ENCODE assay signal across 8 cellular contexts in the genomic region with DNA sequence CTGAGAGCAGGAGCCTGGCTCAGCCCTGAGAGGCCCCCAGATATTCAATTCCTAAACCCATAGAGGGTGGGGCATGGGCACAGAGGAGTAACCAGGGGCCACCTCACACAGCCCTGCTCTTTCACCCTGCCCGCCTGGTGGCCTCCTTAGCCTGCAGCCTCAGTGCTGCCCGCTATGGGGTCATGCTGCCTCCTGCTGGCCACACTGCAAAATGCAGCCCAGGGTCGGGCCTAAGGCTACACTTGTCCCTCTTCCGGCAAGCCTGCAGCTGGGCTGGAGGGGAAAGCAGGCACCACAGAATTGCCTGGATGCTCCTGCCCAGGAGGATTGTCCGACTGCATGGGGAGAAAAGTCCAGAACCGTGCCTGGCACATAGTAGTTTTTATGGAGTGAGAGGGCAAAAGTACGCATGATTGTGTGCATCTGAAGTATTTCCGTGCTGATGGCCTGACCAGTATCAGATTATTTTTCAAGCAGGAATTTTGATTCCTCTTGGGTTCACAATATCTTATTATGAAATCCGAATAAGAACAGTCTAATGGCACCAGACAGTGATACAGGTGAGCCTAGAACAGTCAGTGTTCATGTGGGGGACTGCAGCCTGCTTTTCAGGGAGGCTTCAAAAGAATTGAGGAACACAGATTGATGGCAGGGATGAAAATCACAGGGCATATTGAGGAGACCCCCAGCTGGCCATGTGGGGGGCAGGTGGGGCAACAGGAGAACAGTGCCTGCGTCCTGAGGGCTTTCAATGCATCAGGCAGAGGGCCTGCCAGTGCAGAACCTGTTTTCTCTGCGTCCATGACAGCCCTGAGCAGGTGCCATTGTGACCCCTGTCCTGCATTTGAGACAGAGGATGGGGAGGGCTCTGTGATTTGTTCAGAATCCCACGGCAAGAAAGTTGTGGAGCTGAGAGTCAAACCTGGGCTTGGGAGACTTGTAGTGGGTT. TPM values are rescaled to one million over a fixed set of nuclear protein-coding genes. Genes with fewer than 3 reads are reported as not detected.
DNase-seq lines count a peak whose midpoint lies in the region; ATAC-seq and TF ChIP-seq lines count a peak whose summit lies in the region.

No MANE protein-coding gene starts in this region.

- H3K36me3 ChIP-seq in MG63: no peaks in the 10 kb centered on the region

- no peaks in the 10 kb centered on the region for H3K27me3 ChIP-seq in MG63
- H3K27me3 ChIP-seq in dorsolateral prefrontal cortex: no peaks in the 10 kb centered on the region

- peak; percentile 48 for DNase-seq in MG63
- peak; percentile 84 for DNase-seq in activated CD4-positive, alpha-beta T cell treated with anti-CD3 and anti-CD28 coated beads, Interleukin-2, amount 50 U/mL, for 1 hour
- DNase-seq in dorsolateral prefrontal cortex: peak; percentile 30 to 86 (median 78)
- peak; percentile 65 for DNase-seq in medulla oblongata (ENCODE audit: extremely low spot score)
- DNase-seq in stimulated activated CD8-positive, alpha-beta memory T cell treated with anti-CD3 and anti-CD28 coated beads, Interleukin-15, amount 100 ng/mL, for 24 hours (ENCODE audit: low read depth): peak; percentile 78

- H3K9me3 ChIP-seq in MG63: no peaks in the 10 kb centered on the region

- ATAC-seq in GM19351 (IDR thresholded peaks at IDR 0.05; ENCODE audit: unreplicated experiment) (peak; percentile 73), GM18517 (IDR thresholded peaks at IDR 0.05; ENCODE audit: unreplicated experiment) (no peak)

- H3K4me3 ChIP-seq in MG63 (no peak overlapping the region), dorsolateral prefrontal cortex (no peak overlapping the region)

- intact Hi-C loops in dorsolateral prefrontal cortex (cut with DNase I): loop anchor here (2.0 to 10.0 kb wide), 7 partner anchors 183 to 420 kb away; partner anchors contain the start of genes PRSS56 (in 2 of the 2), CHRND (in 1 of the 2) and NPPC (in 1 of the 2)

- TF ChIP-seq CTCF in C4-2B (conservative IDR thresholded peaks at IDR 0.05) (peak; percentile 95), dorsolateral prefrontal cortex (IDR thresholded peaks at IDR 0.05 in 54 of 56, conservative IDR thresholded peaks at IDR 0.05 in 2 of 56; ENCODE audit: low read depth in 1 of 56, partially characterized antibody in 56 of 56) (peak; percentile 47 to 95 (median 85))

- H3K27ac ChIP-seq in C4-2B (peak overlapping the region; percentile 31; the same call in 1 of the 2 replicates), dorsolateral prefrontal cortex (no peak overlapping the region)

RNA-seq across cellular contexts. Expression of gene ALPP, which starts 51.2 kb away (rescaled TPM):
- total RNA-seq in MG63 (2014; rRNA removed; shearing (Covaris generic); ENCODE audit: low replicate concordance): not detected in 2 replicates
- under 1 TPM in 2 of 120 experiments, not detected in 118; 0.39 to 0.60 TPM for total RNA-seq in dorsolateral prefrontal cortex
